ENCODE assay signal across 28 cellular contexts in genomic region chr12:57347284-57347683, GRCh38.
"Had no signal": no experiment of that assay in that cellular context is flagged by ENCODE, and none has a peak within 500 bp of the region (broad histone marks: within the 10 kb centered on the region; RNA-seq: fewer than 3 reads in every experiment).

No MANE protein-coding gene starts in this region.

- H3K36me3 ChIP-seq: thoracic aorta, thyroid gland, upper lobe of right lung, uterus, vagina had no signal

- H3K27me3 Mint-ChIP-seq: stimulated activated memory B cell treated with anti-CD40 and anti-IgM and Interleukin-4, amounts not matched to agents 10 μg/mL and 1 μg/mL and 100 μg/mL, for 72 hours; stimulated activated naive B cell treated with anti-CD40 and anti-IgM and Interleukin-4, amounts not matched to agents 10 μg/mL and 1 μg/mL and 100 μg/mL, for 72 hours; stimulated activated naive CD8-positive, alpha-beta T cell treated with anti-CD3 and anti-CD28 coated beads, Interleukin-15, amount 100 ng/mL, for 72 hours; stimulated activated naive CD8-positive, alpha-beta T cell treated with anti-CD3 and anti-CD28 coated beads, Interleukin-15, Interleukin-2, amounts not matched to agents 100 ng/mL and 50 ng/mL, for 24 hours; type B pancreatic cell had no signal

- H3K27me3 ChIP-seq: stomach, suprapubic skin, testis, thyroid gland, tibial artery, tibial nerve, transverse colon, upper lobe of left lung, upper lobe of right lung, uterus, vagina had no signal

- H3K4me1 ChIP-seq: testis, transverse colon, upper lobe of right lung, uterus, vagina had no signal

- H3K4me3 Mint-ChIP-seq: stimulated activated effector memory CD8-positive, alpha-beta T cell treated with anti-CD3 and anti-CD28 coated beads, Interleukin-12 subunit alpha, Interleukin-12 subunit beta, amount 100 ng/mL, for 72 hours; stimulated activated memory B cell treated with anti-CD40 and anti-IgM and Interleukin-4, amounts not matched to agents 10 μg/mL and 1 μg/mL and 100 μg/mL, for 72 hours; stimulated activated naive B cell treated with anti-CD40 and anti-IgM and Interleukin-4, amounts not matched to agents 10 μg/mL and 1 μg/mL and 100 μg/mL, for 72 hours; stimulated activated naive CD8-positive, alpha-beta T cell treated with anti-CD3 and anti-CD28 coated beads, Interleukin-15, amount 100 ng/mL, for 72 hours; stimulated activated naive CD8-positive, alpha-beta T cell treated with anti-CD3 and anti-CD28 coated beads, Interleukin-15, Interleukin-2, amounts not matched to agents 100 ng/mL and 50 ng/mL, for 24 hours; type B pancreatic cell had no signal

- H3K4me3 ChIP-seq: stomach, suprapubic skin, testis, thoracic aorta, thyroid gland, tibial artery, tibial nerve, transverse colon, upper lobe of left lung, upper lobe of right lung, uterus, vagina had no signal

- H3K27ac ChIP-seq: stomach, suprapubic skin, testis, thoracic aorta, thyroid gland, tibial artery, tibial nerve, transverse colon, upper lobe of left lung, upper lobe of right lung, uterus, vagina had no signal

- H3K9me3 Mint-ChIP-seq: stimulated activated effector memory CD8-positive, alpha-beta T cell treated with anti-CD3 and anti-CD28 coated beads, Interleukin-12 subunit alpha, Interleukin-12 subunit beta, amount 100 ng/mL, for 72 hours; stimulated activated memory B cell treated with anti-CD40 and anti-IgM and Interleukin-4, amounts not matched to agents 10 μg/mL and 1 μg/mL and 100 μg/mL, for 72 hours; type B pancreatic cell had no signal

- H3K9me3 ChIP-seq: stomach, suprapubic skin, testis, thyroid gland, tibial artery, transverse colon, upper lobe of left lung, upper lobe of right lung, uterus, vagina had no signal

- H3K27ac Mint-ChIP-seq: stimulated activated effector memory CD8-positive, alpha-beta T cell treated with anti-CD3 and anti-CD28 coated beads, Interleukin-12 subunit alpha, Interleukin-12 subunit beta, amount 100 ng/mL, for 72 hours; stimulated activated memory B cell treated with anti-CD40 and anti-IgM and Interleukin-4, amounts not matched to agents 10 μg/mL and 1 μg/mL and 100 μg/mL, for 72 hours; stimulated activated naive B cell treated with anti-CD40 and anti-IgM and Interleukin-4, amounts not matched to agents 10 μg/mL and 1 μg/mL and 100 μg/mL, for 72 hours; stimulated activated naive CD8-positive, alpha-beta T cell treated with anti-CD3 and anti-CD28 coated beads, Interleukin-15, amount 100 ng/mL, for 72 hours; stimulated activated naive CD8-positive, alpha-beta T cell treated with anti-CD3 and anti-CD28 coated beads, Interleukin-15, Interleukin-2, amounts not matched to agents 100 ng/mL and 50 ng/mL, for 24 hours; type B pancreatic cell had no signal

- DNase-seq: stimulated activated CD4-positive, alpha-beta T cell treated with anti-CD3 and anti-CD28 coated beads, Interleukin-2, amount 100 ng/mL, for 48 hours; stimulated activated CD4-positive, alpha-beta T cell treated with anti-CD3 and anti-CD28 coated beads, Interleukin-4, amount 100 ng/mL, for 1 hour; stimulated activated CD4-positive, alpha-beta T cell treated with anti-CD3 and anti-CD28 coated beads, Interleukin-4, amount 100 ng/mL, for 24 hours; stimulated activated CD4-positive, alpha-beta T cell treated with anti-CD3 and anti-CD28 coated beads, Interleukin-4, amount 100 ng/mL, for 4 hours; stimulated activated CD8-positive, alpha-beta memory T cell treated with anti-CD3 and anti-CD28 coated beads, Interleukin-4, amount 100 ng/mL, for 48 hours; stimulated activated naive B cell treated with anti-CD40 and anti-IgM and Interleukin-4, amounts not matched to agents 10 μg/mL and 1 μg/mL and 100 μg/mL, for 72 hours; stimulated activated naive CD4-positive, alpha-beta T cell; stimulated activated naive CD4-positive, alpha-beta T cell treated with Interleukin-2 at 50 U/mL for 16 hours; stimulated activated naive CD8-positive, alpha-beta T cell treated with anti-CD3 and anti-CD28 coated beads, Interleukin-15, amount 100 ng/mL, for 72 hours; stimulated activated naive CD8-positive, alpha-beta T cell treated with anti-CD3 and anti-CD28 coated beads, Interleukin-15, Interleukin-2, amounts not matched to agents 100 U/mL and 50 U/mL, for 24 hours; stomach; substantia nigra; testis; thyroid gland; tibial artery; transverse colon; trophoblast cell; upper lobe of left lung; upper lobe of right lung; uterus had no signal

- ATAC-seq: stimulated activated effector memory CD8-positive, alpha-beta T cell treated with anti-CD3 and anti-CD28 coated beads, Interleukin-12 subunit alpha, Interleukin-12 subunit beta, amount 100 ng/mL, for 72 hours; stimulated activated memory B cell treated with anti-CD40 and anti-IgM and Interleukin-4, amounts not matched to agents 10 μg/mL and 1 μg/mL and 100 μg/mL, for 72 hours; stimulated activated naive B cell treated with anti-CD40 and anti-IgM and Interleukin-4, amounts not matched to agents 10 μg/mL and 1 μg/mL and 100 μg/mL, for 72 hours; stimulated activated naive CD8-positive, alpha-beta T cell treated with anti-CD3 and anti-CD28 coated beads, Interleukin-15, amount 100 ng/mL, for 72 hours; stimulated activated naive CD8-positive, alpha-beta T cell treated with anti-CD3 and anti-CD28 coated beads, Interleukin-15, Interleukin-2, amounts not matched to agents 100 U/mL and 50 U/mL, for 24 hours; upper lobe of right lung had no signal
